9 cellular contexts compared by ENCODE assay signal in the genomic region with DNA sequence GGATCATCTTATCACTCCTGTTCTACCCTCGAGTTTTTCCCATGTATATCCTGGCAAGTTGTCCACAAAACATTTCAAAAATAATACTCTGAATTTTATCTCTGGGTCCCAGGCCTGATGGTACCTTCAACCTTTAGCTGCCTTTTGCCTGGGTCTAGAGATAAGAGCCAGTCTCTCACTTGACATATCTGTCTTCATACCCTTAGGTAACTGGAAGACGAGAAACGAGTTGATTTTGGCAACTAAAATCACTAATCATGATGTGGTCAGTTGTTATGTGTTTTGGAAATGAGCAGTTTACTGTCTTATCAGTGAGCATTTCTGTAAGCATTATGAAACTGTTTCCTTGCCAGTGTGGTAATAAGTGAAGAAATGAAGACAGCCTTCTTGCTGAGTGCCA. TPM values are rescaled to one million over a fixed set of nuclear protein-coding genes. Genes with fewer than 3 reads are reported as not detected.
DNase-seq lines count a peak whose midpoint lies in the region; ATAC-seq and TF ChIP-seq lines count a peak whose summit lies in the region.
"Had no signal": no experiment of that assay in that cellular context is flagged by ENCODE, and none has a peak within 500 bp of the region (broad histone marks: within the 10 kb centered on the region; RNA-seq: fewer than 3 reads in every experiment).

No MANE protein-coding gene starts in this region.

- H3K4me3 ChIP-seq in cardiac fibroblast (replicated peaks in 1 of 2; ENCODE audit: low read depth in 2 of 2, low read length in 2 of 2) (no peak overlapping the region), GM23338 (no peak overlapping the region)

- TF ChIP-seq CTCF in cardiac fibroblast (IDR thresholded peaks at IDR 0.05; ENCODE audit: low read depth, low read length) = no peak
- no peak for TF ChIP-seq CTCF in GM23338 (conservative IDR thresholded peaks at IDR 0.05; ENCODE audit: low read depth in 2 of 2)

- H3F3A ChIP-seq in GM23338 (replicated peaks; ENCODE audit: low read depth) = peaks cover 2% of the 10 kb centered on the region; the same call in 1 of the 2 replicates

- ATAC-seq in stimulated activated naive CD8-positive, alpha-beta T cell treated with anti-CD3 and anti-CD28 coated beads, Interleukin-15, amount 100 ng/mL, for 72 hours = peak; percentile 35
- ATAC-seq in stimulated activated naive CD8-positive, alpha-beta T cell treated with anti-CD3 and anti-CD28 coated beads, Interleukin-15, Interleukin-2, amounts not matched to agents 100 U/mL and 50 U/mL, for 24 hours = no peak
- no peak for ATAC-seq in naive thymus-derived CD8-positive, alpha-beta T cell
- ATAC-seq in GM23338 = no peak
- ATAC-seq in HG02678 (IDR thresholded peaks at IDR 0.05; ENCODE audit: unreplicated experiment) = no peak
- ATAC-seq in GM21529 (IDR thresholded peaks at IDR 0.05; ENCODE audit: unreplicated experiment) = no peak

- no peaks in the 10 kb centered on the region for H3K27me3 Mint-ChIP-seq in stimulated activated naive CD8-positive, alpha-beta T cell treated with anti-CD3 and anti-CD28 coated beads, Interleukin-15, amount 100 ng/mL, for 72 hours
- no peaks in the 10 kb centered on the region for H3K27me3 Mint-ChIP-seq in naive thymus-derived CD8-positive, alpha-beta T cell
- H3K27me3 Mint-ChIP-seq in GM23338 (ENCODE audit: insufficient read depth, low read depth, poor library complexity) = no peaks in the 10 kb centered on the region

- H3K79me2 ChIP-seq in GM23338 (replicated peaks; ENCODE audit: insufficient read depth) = peaks cover 100% of the 10 kb centered on the region

- no peaks in the 10 kb centered on the region for H3K9me3 Mint-ChIP-seq in stimulated activated naive CD8-positive, alpha-beta T cell treated with anti-CD3 and anti-CD28 coated beads, Interleukin-15, amount 100 ng/mL, for 72 hours
- no peaks in the 10 kb centered on the region for H3K9me3 Mint-ChIP-seq in naive thymus-derived CD8-positive, alpha-beta T cell
- H3K9me3 Mint-ChIP-seq in GM23338 = no peaks in the 10 kb centered on the region
- H3K9me3 Mint-ChIP-seq: activated naive CD4-positive, alpha-beta T cell treated with anti-CD3 and anti-CD28 coated beads, Interleukin-2, amount 50 U/mL, for 72 hours had no signal

- POLR2A ChIA-PET in naive thymus-derived CD8-positive, alpha-beta T cell (lab: Charles Lee) = interaction anchor here (0.6 kb wide), 1 partner anchor 83 kb away, joined by 7 read pairs; no protein-coding TSS in a partner anchor

- H3K27ac Mint-ChIP-seq in stimulated activated naive CD8-positive, alpha-beta T cell treated with anti-CD3 and anti-CD28 coated beads, Interleukin-15, amount 100 ng/mL, for 72 hours = peak overlapping the region; percentile 42 to 43
- peak overlapping the region in 6 of 10 donors; percentile 5 to 74 (median 54) for H3K27ac Mint-ChIP-seq in naive thymus-derived CD8-positive, alpha-beta T cell
- H3K27ac Mint-ChIP-seq in GM23338 = no peak overlapping the region

- H3K4me3 Mint-ChIP-seq in stimulated activated naive CD8-positive, alpha-beta T cell treated with anti-CD3 and anti-CD28 coated beads, Interleukin-15, amount 100 ng/mL, for 72 hours = peak overlapping the region in 1 of 2 donors; percentile 5
- peak overlapping the region in 6 of 10 donors; percentile 27 to 48 (median 35) for H3K4me3 Mint-ChIP-seq in naive thymus-derived CD8-positive, alpha-beta T cell
- no peak overlapping the region for H3K4me3 Mint-ChIP-seq in GM23338

- no peaks in the 10 kb centered on the region for H3K36me3 ChIP-seq in GM23338 (ENCODE audit: insufficient read depth)

- H3K27me3 ChIP-seq in GM23338 (ENCODE audit: insufficient read depth) = no peaks in the 10 kb centered on the region

- H3K4me1 ChIP-seq in GM23338 (ENCODE audit: insufficient read depth) = peaks cover 33% of the 10 kb centered on the region

- H3K9me2 ChIP-seq in GM23338 (ENCODE audit: insufficient read depth) = no peaks in the 10 kb centered on the region

- no peak for DNase-seq in stimulated activated naive CD8-positive, alpha-beta T cell treated with anti-CD3 and anti-CD28 coated beads, Interleukin-15, amount 100 ng/mL, for 72 hours
- no peak for DNase-seq in stimulated activated naive CD8-positive, alpha-beta T cell treated with anti-CD3 and anti-CD28 coated beads, Interleukin-15, Interleukin-2, amounts not matched to agents 100 U/mL and 50 U/mL, for 24 hours
- DNase-seq in cardiac fibroblast (ENCODE audit: low read depth in 2 of 2) (peak; percentile 61 to 89), GDM1 (lab: John Stamatoyannopoulos, UW) (no peak), GM23338 (ENCODE audit: low spot score) (no peak)
- no peak for DNase-seq in naive thymus-derived CD8-positive, alpha-beta T cell

- peaks cover 75% of the 10 kb centered on the region for H4K20me1 ChIP-seq in GM23338 (replicated peaks; ENCODE audit: insufficient read depth)

- no peak overlapping the region for H3K4me2 ChIP-seq in GM23338

- H3K36me3 Mint-ChIP-seq in naive thymus-derived CD8-positive, alpha-beta T cell = peaks cover 0 to 62% (median 0%) of the 10 kb centered on the region in 3 donors
- peaks cover 24% of the 10 kb centered on the region for H3K36me3 Mint-ChIP-seq in GM23338 (ENCODE audit: low read depth)

- H3K27ac ChIP-seq in GM23338 (ENCODE audit: low read depth) = no peak overlapping the region; the same call in 1 of the 2 replicates

- H2AFZ ChIP-seq in GM23338 = no peak overlapping the region

- H3K4me1 Mint-ChIP-seq in stimulated activated naive CD8-positive, alpha-beta T cell treated with anti-CD3 and anti-CD28 coated beads, Interleukin-15, amount 100 ng/mL, for 72 hours = peaks cover 64% of the 10 kb centered on the region
- H3K4me1 Mint-ChIP-seq in naive thymus-derived CD8-positive, alpha-beta T cell = peaks cover 23 to 84% (median 69%) of the 10 kb centered on the region in 4 donors
- peaks cover 23% of the 10 kb centered on the region for H3K4me1 Mint-ChIP-seq in GM23338

RNA-seq across cellular contexts. Expression of gene RNF10, which starts 6.3 kb away (rescaled TPM):
- total RNA-seq in naive thymus-derived CD8-positive, alpha-beta T cell = 100 to 1,000 TPM; 246 to 247 TPM
- polyA plus RNA-seq in naive thymus-derived CD8-positive, alpha-beta T cell = 100 to 1,000 TPM in 1 of 3 donors, 10 to 100 TPM in 2; 84.3 to 119 (median 86.1) TPM
- 90.4 and 113 TPM in 2 replicates for total RNA-seq in GM23338 (2014; rRNA removed; shearing (Covaris generic))
- 149 and 154 TPM in 2 replicates for polyA plus RNA-seq in GM23338 (2016; fragmentation: Nextera tagmentation; extraction: Ambion mirVana)

RNA-seq across cellular contexts. Expression of gene COQ5, which starts 11.5 kb away (rescaled TPM):
- 10 to 100 TPM; 24.5 to 25.2 TPM for total RNA-seq in naive thymus-derived CD8-positive, alpha-beta T cell
- 10 to 100 TPM; 32.8 to 49.1 (median 39.1) TPM for polyA plus RNA-seq in naive thymus-derived CD8-positive, alpha-beta T cell
- 32.5 and 32.6 TPM in 2 replicates for total RNA-seq in GM23338 (2014; rRNA removed; shearing (Covaris generic))
- polyA plus RNA-seq in GM23338 (2016; fragmentation: Nextera tagmentation; extraction: Ambion mirVana) = 30.7 and 32.4 TPM in 2 replicates

RNA-seq across cellular contexts. Expression of gene POP5, which starts 40.8 kb away (rescaled TPM):
- 10 to 100 TPM; 68.7 to 75.7 TPM for total RNA-seq in naive thymus-derived CD8-positive, alpha-beta T cell
- polyA plus RNA-seq in naive thymus-derived CD8-positive, alpha-beta T cell = 100 to 1,000 TPM; 121 to 126 (median 124) TPM
- total RNA-seq in GM23338 (2014; rRNA removed; shearing (Covaris generic)) = 52.4 and 55.6 TPM in 2 replicates
- 131 and 140 TPM in 2 replicates for polyA plus RNA-seq in GM23338 (2016; fragmentation: Nextera tagmentation; extraction: Ambion mirVana)

RNA-seq across cellular contexts. Expression of gene DYNLL1, which starts 44.5 kb away (rescaled TPM):
- 10 to 100 TPM; 57.0 to 57.8 TPM for total RNA-seq in naive thymus-derived CD8-positive, alpha-beta T cell
- polyA plus RNA-seq in naive thymus-derived CD8-positive, alpha-beta T cell = 100 to 1,000 TPM; 156 to 192 (median 179) TPM
- 310 and 313 TPM in 2 replicates for total RNA-seq in GM23338 (2014; rRNA removed; shearing (Covaris generic))
- polyA plus RNA-seq in GM23338 (2016; fragmentation: Nextera tagmentation; extraction: Ambion mirVana) = 833 and 868 TPM in 2 replicates

Comparison
In these comparisons a context has a peak if more than half of its experiments do, and no peak if none do; other contexts are left out.
1. DNase-seq: peak in cardiac fibroblast (2 of 2); none in stimulated activated naive CD8-positive, alpha-beta T cell treated with anti-CD3 and anti-CD28 coated beads, Interleukin-15, amount 100 ng/mL, for 72 hours (0 of 2), stimulated activated naive CD8-positive, alpha-beta T cell treated with anti-CD3 and anti-CD28 coated beads, Interleukin-15, Interleukin-2, amounts not matched to agents 100 U/mL and 50 U/mL, for 24 hours (single experiment), naive thymus-derived CD8-positive, alpha-beta T cell (0 of 10), GDM1 (single experiment) and GM23338 (single experiment).